Comparison of ENCODE assay signal across 21 cellular contexts in the genomic region with DNA sequence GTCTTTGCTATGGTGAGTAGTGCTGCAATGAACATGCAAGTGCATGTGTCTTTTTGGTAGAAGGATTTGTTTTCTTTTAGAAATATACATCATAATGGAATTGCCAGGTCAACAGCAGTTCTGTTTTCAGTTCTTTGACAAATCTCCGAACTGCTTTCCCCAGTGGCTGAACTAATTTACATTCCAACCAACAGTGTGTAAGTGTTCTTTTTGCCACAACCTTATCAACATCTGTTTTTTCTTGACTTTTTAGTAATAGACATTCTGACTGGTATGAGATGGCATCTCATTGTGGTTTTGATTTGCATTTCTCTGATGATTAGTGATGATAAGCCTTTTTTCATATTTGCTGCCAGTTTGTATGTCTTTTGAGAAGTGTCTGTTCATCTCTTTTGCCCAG.
"Had no signal": no experiment of that assay in that cellular context is flagged by ENCODE, and none has a peak within 500 bp of the region (broad histone marks: within the 10 kb centered on the region; RNA-seq: fewer than 3 reads in every experiment).

No MANE protein-coding gene starts in this region.

- H3K4me1 ChIP-seq: colonic mucosa, esophagus squamous epithelium, gastroesophageal sphincter, heart right ventricle, left lung, lower lobe of right lung had no signal

- H3K27me3 ChIP-seq: colonic mucosa, esophagus squamous epithelium, gastroesophageal sphincter, heart right ventricle, left lung had no signal

- H3K27ac ChIP-seq: colonic mucosa, epithelial cell of prostate, esophagus squamous epithelium, gastroesophageal sphincter, heart right ventricle, left lung, lower lobe of right lung had no signal

- ATAC-seq: esophagus mucosa; gastroesophageal sphincter; heart right ventricle; left cardiac atrium; left lung; left ventricle myocardium superior; lower lobe of right lung; mucosa of descending colon; naive thymus-derived CD8-positive, alpha-beta T cell had no signal

- DNase-seq: colonic mucosa; cortex of kidney; effector CD4-positive, alpha-beta T cell; effector memory CD4-positive, alpha-beta T cell; erythroblast; esophagus squamous epithelium; foreskin fibroblast; head of caudate nucleus; heart right ventricle; hippocampal formation; left cardiac atrium; left lung; left ventricle myocardium superior; lower lobe of right lung; mesenchymal stem cell; mucosa of descending colon; naive B cell; naive thymus-derived CD8-positive, alpha-beta T cell had no signal
